ENCODE assay signal across 8 cellular contexts in the genomic region with DNA sequence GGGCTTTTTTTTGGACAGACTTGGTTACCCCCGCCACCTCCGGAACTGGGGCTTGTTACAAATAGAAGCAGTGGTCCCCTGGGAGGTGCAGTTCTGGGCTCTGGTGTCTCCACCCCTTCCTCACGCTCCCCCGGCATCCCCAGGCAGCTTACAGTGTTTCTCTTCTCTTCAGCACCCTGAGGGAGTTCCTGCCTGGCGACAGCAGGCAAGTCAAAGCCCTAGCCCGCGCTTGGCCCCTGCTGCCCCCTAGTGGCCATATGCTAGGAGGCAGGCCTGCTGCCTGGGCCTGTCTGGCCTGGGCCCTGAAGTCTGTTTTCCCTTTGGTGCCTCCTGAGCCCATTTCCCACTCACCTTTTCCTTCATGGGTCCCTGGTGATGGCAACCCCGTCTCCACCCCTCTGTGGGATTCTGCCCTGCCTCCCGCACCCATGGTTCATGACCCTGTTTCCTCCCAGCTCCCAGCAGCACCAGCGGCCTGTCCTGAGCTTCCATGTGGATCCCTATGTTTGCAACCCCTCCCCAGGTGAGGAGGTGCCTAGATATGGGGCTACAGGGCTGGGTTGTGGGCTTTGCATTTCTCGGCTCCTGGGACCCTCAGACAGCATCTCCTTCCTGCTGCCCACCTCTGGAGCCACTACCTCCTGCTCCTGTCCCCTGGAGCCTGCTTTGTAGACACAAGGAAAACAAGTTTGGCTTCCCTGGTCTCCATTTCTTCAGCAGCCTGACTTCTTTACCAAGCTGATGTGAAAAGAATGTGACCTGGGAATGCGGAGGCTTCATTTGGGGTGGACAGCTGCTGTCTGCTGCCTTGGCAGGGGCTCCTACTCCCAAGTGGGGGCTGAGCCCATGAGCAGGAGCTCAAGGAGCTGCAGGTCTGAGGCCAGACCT. TPM values are rescaled to one million over a fixed set of nuclear protein-coding genes. Genes with fewer than 3 reads are reported as not detected.
DNase-seq lines count a peak whose midpoint lies in the region; ATAC-seq, FAIRE-seq and TF ChIP-seq lines count a peak whose summit lies in the region.

No MANE protein-coding gene starts in this region.

- WGBS in heart right ventricle, 2 donors, result 20% methylated on average over 12 of the region's 12 CpGs

- H3K36me3 Mint-ChIP-seq in activated naive CD8-positive, alpha-beta T cell treated with anti-CD3 and anti-CD28 coated beads for 36 hours, result peaks cover 15% of the 10 kb centered on the region
- H3K36me3 Mint-ChIP-seq in progenitor cell of endocrine pancreas (ENCODE audit: insufficient read depth), result peaks cover 14% of the 10 kb centered on the region

- peaks cover 0 to 32% (median 0%) of the 10 kb centered on the region in 7 donors for H3K27me3 ChIP-seq in heart right ventricle

- H3K9me3 ChIP-seq in heart right ventricle, result no peaks in the 10 kb centered on the region

- FAIRE-seq in urothelium cell line (lab: Jason Lieb, UNC), result peak; percentile 50

- peaks cover 0 to 50% (median 31%) of the 10 kb centered on the region in 9 donors for H3K36me3 ChIP-seq in heart right ventricle

- H3K27me3 Mint-ChIP-seq in activated naive CD8-positive, alpha-beta T cell treated with anti-CD3 and anti-CD28 coated beads for 36 hours, result peaks cover 16% of the 10 kb centered on the region
- peaks cover 26% of the 10 kb centered on the region for H3K27me3 Mint-ChIP-seq in progenitor cell of endocrine pancreas

- no peaks in the 10 kb centered on the region for H3K9me3 Mint-ChIP-seq in activated naive CD8-positive, alpha-beta T cell treated with anti-CD3 and anti-CD28 coated beads for 36 hours
- H3K9me3 Mint-ChIP-seq in progenitor cell of endocrine pancreas (ENCODE audit: low read depth), result no peaks in the 10 kb centered on the region

- TF ChIP-seq CTCF in GM12872 (IDR thresholded peaks at IDR 0.05; ENCODE audit: insufficient read depth, low read depth, low read length) (peak; percentile 99), heart right ventricle (IDR thresholded peaks at IDR 0.05) (peak; percentile 96 to 100 (median 98)), progenitor cell of endocrine pancreas (IDR thresholded peaks at IDR 0.05; ENCODE audit: unreplicated experiment) (peak; percentile 97)

- ATAC-seq in HG02678 (IDR thresholded peaks at IDR 0.05; ENCODE audit: unreplicated experiment) (peak; percentile 62), heart right ventricle (peak; percentile 69 to 94 (median 86))

- peaks cover 24% of the 10 kb centered on the region for H3K4me1 Mint-ChIP-seq in activated naive CD8-positive, alpha-beta T cell treated with anti-CD3 and anti-CD28 coated beads for 36 hours
- peaks cover 10% of the 10 kb centered on the region for H3K4me1 Mint-ChIP-seq in progenitor cell of endocrine pancreas (ENCODE audit: low read depth)

- H3K4me1 ChIP-seq in heart right ventricle, result peaks cover 32 to 72% (median 58%) of the 10 kb centered on the region in 9 donors

- intact Hi-C loops in heart right ventricle (cut with DNase I), result loop anchor here in 7 of 10 donors (5.0 to 10.0 kb wide), 4 partner anchors 46 to 61 kb away; a partner anchor contains a TSS

- peak overlapping the region; percentile 37 for H3K4me3 Mint-ChIP-seq in activated naive CD8-positive, alpha-beta T cell treated with anti-CD3 and anti-CD28 coated beads for 36 hours
- H3K4me3 Mint-ChIP-seq in progenitor cell of endocrine pancreas (ENCODE audit: low read depth), result peak overlapping the region; percentile 68

- DNase-seq in NCI-H1105 treated with DMSO at 0.1 percent for 48 hours (lab: John Stamatoyannopoulos, UW) (peak; percentile 92), SKM-1 treated with dmso at 0.1 percent for 144 hours (lab: John Stamatoyannopoulos, UW; ENCODE audit: unreplicated experiment) (peak; percentile 76), heart right ventricle (peak; percentile 89 to 91), progenitor cell of endocrine pancreas (ENCODE audit: low spot score, unreplicated experiment) (peak; percentile 95), urothelium cell line (ENCODE audit: low spot score) (peak; percentile 97)
- peak; percentile 90 for DNase-seq in activated naive CD8-positive, alpha-beta T cell treated with anti-CD3 and anti-CD28 coated beads for 36 hours

- H3K27ac Mint-ChIP-seq in activated naive CD8-positive, alpha-beta T cell treated with anti-CD3 and anti-CD28 coated beads for 36 hours, result peak overlapping the region; percentile 6
- H3K27ac Mint-ChIP-seq in progenitor cell of endocrine pancreas, result peak overlapping the region; percentile 83

- peak overlapping the region; percentile 7 to 85 (median 78) for H3K27ac ChIP-seq in heart right ventricle

- H3K4me3 ChIP-seq in heart right ventricle, result peak overlapping the region in 1 of 10 donors; percentile 14

RNA-seq across cellular contexts. Expression of a gene that starts 2.2 kb away (rescaled TPM):
- total RNA-seq in activated naive CD8-positive, alpha-beta T cell treated with anti-CD3 and anti-CD28 coated beads for 36 hours, result under 1 TPM; 0.42 to 0.74 TPM
- total RNA-seq in heart right ventricle (10 to 100 TPM in 1 of 10 donors, 1 to 10 TPM in 6, under 1 TPM in 3; 0.66 to 10.0 (median 1.6) TPM), progenitor cell of endocrine pancreas (7.3 and 8.1 TPM in 2 replicates)
- polyA plus RNA-seq in heart right ventricle, result 1 to 10 TPM; 1.4 to 9.3 TPM

RNA-seq across cellular contexts. Expression of a gene that starts 9.1 kb away (rescaled TPM):
- 100 to 1,000 TPM; 315 to 318 TPM for total RNA-seq in activated naive CD8-positive, alpha-beta T cell treated with anti-CD3 and anti-CD28 coated beads for 36 hours
- 100 to 1,000 TPM in 3 of 10 donors, 10 to 100 TPM in 7; 60.3 to 178 (median 83.7) TPM for total RNA-seq in heart right ventricle
- polyA plus RNA-seq in heart right ventricle, result 100 to 1,000 TPM; 237 to 600 TPM
- 491 and 499 TPM in 2 replicates for total RNA-seq in progenitor cell of endocrine pancreas

RNA-seq across cellular contexts. Expression of a gene that starts 57.9 kb away (rescaled TPM):
- 10 to 100 TPM; 79.8 to 88.6 TPM for total RNA-seq in activated naive CD8-positive, alpha-beta T cell treated with anti-CD3 and anti-CD28 coated beads for 36 hours
- total RNA-seq in heart right ventricle (100 to 1,000 TPM in 3 of 10 donors, 10 to 100 TPM in 7; 80.8 to 110 (median 96.0) TPM), progenitor cell of endocrine pancreas (91.4 and 95.9 TPM in 2 replicates)
- polyA plus RNA-seq in heart right ventricle, result 10 to 100 TPM; 44.9 to 47.9 TPM
